ENCODE assay signal across 8 cellular contexts in the genomic region with DNA sequence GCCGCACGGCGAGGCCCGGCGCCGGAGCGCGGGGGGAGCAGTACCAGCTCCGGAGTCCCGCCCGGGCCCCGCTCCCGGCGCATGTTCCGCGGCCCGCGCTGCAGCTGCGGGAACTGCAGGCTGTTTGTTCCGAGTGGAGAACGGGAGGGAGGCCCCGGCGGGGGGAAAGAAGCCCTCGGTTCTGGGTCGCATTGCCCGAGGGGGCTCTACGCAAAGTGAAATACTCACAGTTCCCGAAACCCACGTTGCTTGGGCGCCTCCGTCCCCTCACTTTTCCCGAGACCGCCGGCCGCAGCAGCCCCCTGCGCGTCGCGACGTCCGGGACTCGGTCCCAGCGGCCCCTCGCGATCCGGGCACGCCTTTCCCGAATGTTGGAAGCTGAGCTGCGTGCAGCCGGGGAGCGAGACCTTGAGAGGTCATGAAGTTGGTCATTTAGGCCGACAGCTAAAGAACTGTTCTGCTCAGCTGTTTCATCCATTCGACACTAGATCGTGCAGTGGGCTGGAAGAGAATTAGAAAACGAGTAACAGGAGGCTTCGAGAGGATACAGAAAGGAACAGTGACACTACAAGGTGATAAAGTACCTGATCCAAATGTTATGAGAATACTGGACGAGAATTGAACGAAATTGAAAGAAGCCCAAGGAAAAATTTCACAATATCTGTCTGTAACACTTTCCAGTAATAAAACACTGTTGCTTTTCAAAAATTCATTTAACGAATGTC. TPM values are rescaled to one million over a fixed set of nuclear protein-coding genes. Genes with fewer than 3 reads are reported as not detected.
DNase-seq lines count a peak whose midpoint lies in the region; ATAC-seq and TF ChIP-seq lines count a peak whose summit lies in the region.

No MANE protein-coding gene starts in this region.

- peak in 1 of 7 experiments; percentile 53 for DNase-seq in CD8-positive, alpha-beta T cell
- DNase-seq in WERI-Rb-1 (no peak), fibroblast of lung (ENCODE audit: low read depth in 2 of 2) (peak; percentile 20 to 47), cortex of kidney (lab: John Stamatoyannopoulos, UW) (no peak)

- H3K27ac Mint-ChIP-seq in CD8-positive, alpha-beta T cell, result no peak overlapping the region

- no peaks in the 10 kb centered on the region for H3K36me3 ChIP-seq in CD8-positive, alpha-beta T cell (ENCODE audit: insufficient read depth, low read length)
- H3K36me3 ChIP-seq in HUES48 (ENCODE audit: control insufficient read depth, insufficient read depth, low read length) (no peaks in the 10 kb centered on the region), WERI-Rb-1 (no peaks in the 10 kb centered on the region), fibroblast of lung (ENCODE audit: control insufficient read depth, insufficient read depth, low read length) (no peaks in the 10 kb centered on the region), neural cell (ENCODE audit: insufficient read depth, low read length) (no peaks in the 10 kb centered on the region)

- H3K4me1 ChIP-seq in CD8-positive, alpha-beta T cell (ENCODE audit: insufficient read depth, low read length), result peaks cover 14% of the 10 kb centered on the region
- peaks cover 32% of the 10 kb centered on the region for H3K4me1 ChIP-seq in HUES48 (ENCODE audit: control insufficient read depth, insufficient read depth, low read length)
- H3K4me1 ChIP-seq in fibroblast of lung (ENCODE audit: control insufficient read depth, extremely low read depth, insufficient read depth, low read length), result no peaks in the 10 kb centered on the region

- POLR2A ChIA-PET in CD8-positive, alpha-beta T cell (lab: Charles Lee), result interaction anchor here (0.8 to 1.6 kb wide), 5 partner anchors 23 to 427 kb away, joined by 3 to 5 read pairs (median 4); a partner anchor contains a TSS

- no peaks in the 10 kb centered on the region for H4K20me1 ChIP-seq in fibroblast of lung (ENCODE audit: control insufficient read depth, extremely low read depth, insufficient read depth, low read length)
- no peaks in the 10 kb centered on the region for H4K20me1 ChIP-seq in neural cell (ENCODE audit: insufficient read depth)

- no peaks in the 10 kb centered on the region for H3K9me2 ChIP-seq in neural cell (ENCODE audit: insufficient read depth, low read length)

- peak overlapping the region; percentile 75 for H3K9ac ChIP-seq in HUES48 (ENCODE audit: low read depth, low read length)
- H3K9ac ChIP-seq in fibroblast of lung (ENCODE audit: insufficient read depth, low read length), result peak overlapping the region; percentile 47
- H3K9ac ChIP-seq in neural cell (ENCODE audit: low read length), result peak overlapping the region; percentile 39

- H3K79me2 ChIP-seq in fibroblast of lung (ENCODE audit: control insufficient read depth, insufficient read depth, low read length) (peaks cover 24% of the 10 kb centered on the region), neural cell (replicated peaks; ENCODE audit: insufficient read depth, low read length) (peaks cover 24% of the 10 kb centered on the region)

- no peak for TF ChIP-seq EP300 in neural cell (conservative IDR thresholded peaks at IDR 0.05; ENCODE audit: poor library complexity, severe bottlenecking)

- intact Hi-C loops in CD8-positive, alpha-beta T cell (cut with DNase I, micrococcal nuclease), result loop anchor here (1.0 to 10.0 kb wide), 11 partner anchors 23 to 1428 kb away; a partner anchor contains a TSS

- H3K9me3 Mint-ChIP-seq in CD8-positive, alpha-beta T cell, result no peaks in the 10 kb centered on the region

- no peaks in the 10 kb centered on the region for H3K9me3 ChIP-seq in CD8-positive, alpha-beta T cell (ENCODE audit: low read length)
- H3K9me3 ChIP-seq in HUES48 (ENCODE audit: control insufficient read depth, insufficient read depth, low read length) (no peaks in the 10 kb centered on the region), WERI-Rb-1 (ENCODE audit: severe bottlenecking) (no peaks in the 10 kb centered on the region), fibroblast of lung (ENCODE audit: control insufficient read depth, insufficient read depth, low read depth, low read length) (no peaks in the 10 kb centered on the region), neural cell (ENCODE audit: low read length) (no peaks in the 10 kb centered on the region)

- CTCF ChIA-PET in CD8-positive, alpha-beta T cell (lab: Charles Lee), result interaction anchor here (0.6 to 2.9 kb wide), 4 partner anchors 23 to 185 kb away, joined by 3 to 17 read pairs (median 6); no protein-coding TSS in a partner anchor

- H3K4me2 ChIP-seq in fibroblast of lung (ENCODE audit: extremely low read depth, insufficient read depth, low read length), result peak overlapping the region; percentile 68
- H3K4me2 ChIP-seq in neural cell (ENCODE audit: low read length), result peak overlapping the region; percentile 94

- TF ChIP-seq CTCF in CD8-positive, alpha-beta T cell (IDR thresholded peaks at IDR 0.05), result no peak
- TF ChIP-seq CTCF in WERI-Rb-1 (IDR thresholded peaks at IDR 0.05; ENCODE audit: low read depth, low read length) (no peak), fibroblast of lung (conservative IDR thresholded peaks at IDR 0.05 in 1 of 2, IDR thresholded peaks at IDR 0.05 in 1 of 2; ENCODE audit: low read depth in 1 of 2, low read length in 2 of 2) (peak in 1 of 2 donors; percentile 3), neural cell (IDR thresholded peaks at IDR 0.05; ENCODE audit: poor library complexity, severe bottlenecking) (peak; percentile 58)

- no peaks in the 10 kb centered on the region for H3K27me3 ChIP-seq in CD8-positive, alpha-beta T cell (ENCODE audit: insufficient read depth, low read length)
- H3K27me3 ChIP-seq in HUES48 (ENCODE audit: control insufficient read depth, insufficient read depth, low read length) (peaks cover 16% of the 10 kb centered on the region), WERI-Rb-1 (ENCODE audit: insufficient read depth, low read depth, severe bottlenecking) (peaks cover 10% of the 10 kb centered on the region), fibroblast of lung (ENCODE audit: control insufficient read depth, insufficient read depth, low read length) (peaks cover 4% of the 10 kb centered on the region), neural cell (ENCODE audit: insufficient read depth, low read depth, low read length) (no peaks in the 10 kb centered on the region)

- H3K36me3 Mint-ChIP-seq in CD8-positive, alpha-beta T cell, result no peaks in the 10 kb centered on the region

- peak overlapping the region; percentile 53 for H3K4me3 ChIP-seq in CD8-positive, alpha-beta T cell (ENCODE audit: low read depth, low read length)
- H3K4me3 ChIP-seq in HUES48 (ENCODE audit: low read depth, low read length), result peak overlapping the region; percentile 82
- peak overlapping the region; percentile 48 for H3K4me3 ChIP-seq in WERI-Rb-1 (ENCODE audit: low read depth, low read length)
- peak overlapping the region; percentile 30 to 98 (median 64) for H3K4me3 ChIP-seq in fibroblast of lung (replicated peaks in 1 of 4; ENCODE audit: control extremely low read depth in 1 of 4, insufficient read depth in 1 of 4, low read depth in 3 of 4, low read length in 4 of 4)
- peak overlapping the region; percentile 85 for H3K4me3 ChIP-seq in neural cell (ENCODE audit: low read length)

- no peaks in the 10 kb centered on the region for H3F3A ChIP-seq in neural cell (ENCODE audit: insufficient read depth, low read length, poor library complexity, severe bottlenecking)

- no peak for TF ChIP-seq RAD21 in neural cell (conservative IDR thresholded peaks at IDR 0.05)

- H3K27ac ChIP-seq in CD8-positive, alpha-beta T cell (ENCODE audit: low read depth, low read length), result no peak overlapping the region
- H3K27ac ChIP-seq in HUES48 (ENCODE audit: low read depth, low read length) (peak overlapping the region; percentile 94), WERI-Rb-1 (peak overlapping the region; percentile 20; the same call in 1 of the 2 replicates), fibroblast of lung (ENCODE audit: insufficient read depth, low read length) (peak overlapping the region; percentile 51), neural cell (ENCODE audit: low read length) (no peak overlapping the region)

- H3K4me1 Mint-ChIP-seq in CD8-positive, alpha-beta T cell (ENCODE audit: low read depth), result peaks cover 20% of the 10 kb centered on the region

- peaks cover 8% of the 10 kb centered on the region for H3K27me3 Mint-ChIP-seq in CD8-positive, alpha-beta T cell (ENCODE audit: low read depth)

- ATAC-seq in CD8-positive, alpha-beta T cell, result no peak
- ATAC-seq in GM18867 (IDR thresholded peaks at IDR 0.05; ENCODE audit: unreplicated experiment), result peak; percentile 8
- ATAC-seq in HG03442 (IDR thresholded peaks at IDR 0.05; ENCODE audit: unreplicated experiment), result no peak

- peak overlapping the region; percentile 7 for H2AFZ ChIP-seq in fibroblast of lung (ENCODE audit: low read length)
- H2AFZ ChIP-seq in neural cell (ENCODE audit: low read depth, low read length), result peak overlapping the region; percentile 21

- peak overlapping the region; percentile 77 for H3K4me3 Mint-ChIP-seq in CD8-positive, alpha-beta T cell

TF ChIP-seq in neural cell, 6 proteins besides CTCF, POLR2A, EP300 and RAD21 (continues in another document):
- peak; percentile 89 for TF ChIP-seq MXI1 (conservative IDR thresholded peaks at IDR 0.05; ENCODE audit: poor library complexity, severe bottlenecking)

RNA-seq across cellular contexts. Expression of a gene that starts 0.6 kb away (rescaled TPM):
- 1 to 10 TPM; 1.1 to 1.3 TPM for total RNA-seq in CD8-positive, alpha-beta T cell
- total RNA-seq in fibroblast of lung, result 2.8 TPM in 2 replicates
- polyA plus RNA-seq in fibroblast of lung (2.3 and 5.2 TPM in 2 replicates), neural cell (11.0 and 11.9 TPM in 2 replicates)
- 1.0 and 2.8 TPM in 2 replicates for polyA plus RNA-seq in fibroblast of lung (2012)
- polyA minus RNA-seq in fibroblast of lung (ENCODE audit: low replicate concordance) (not detected in 2 replicates), neural cell (17.8 and 20.7 TPM in 2 replicates)

Comparison
In these comparisons a context has a peak if more than half of its experiments do, and no peak if none do; other contexts are left out.
1. DNase-seq: peak in fibroblast of lung (2 of 2); none in WERI-Rb-1 (single experiment) and cortex of kidney (single experiment).
2. H3K27ac ChIP-seq: peak in HUES48 (single experiment), WERI-Rb-1 (single experiment) and fibroblast of lung (single experiment); none in CD8-positive, alpha-beta T cell (single experiment) and neural cell (single experiment).
3. Peak in every context shown above with its lines, with median percentiles within 50 percentile points of each other: H3K4me3 ChIP-seq and H3K9ac ChIP-seq.